ENCODE assay signal across 11 cellular contexts in genomic region chr2:134021830-134022524, GRCh38.
DNase-seq lines count a peak whose midpoint lies in the region; ATAC-seq and TF ChIP-seq lines count a peak whose summit lies in the region.
"Had no signal": no experiment of that assay in that cellular context is flagged by ENCODE, and none has a peak within 500 bp of the region (broad histone marks: within the 10 kb centered on the region; RNA-seq: fewer than 3 reads in every experiment).

No MANE protein-coding gene starts in this region.

- H3K4me1 ChIP-seq in psoas muscle = no peaks in the 10 kb centered on the region
- no peaks in the 10 kb centered on the region for H3K4me1 ChIP-seq in transverse colon
- H3K4me1 ChIP-seq in sigmoid colon = no peaks in the 10 kb centered on the region

- H3K27me3 ChIP-seq in psoas muscle (ENCODE audit: insufficient read depth in 3 of 3, low read length in 2 of 3) = peaks cover 0 to 9% (median 0%) of the 10 kb centered on the region in 3 donors
- H3K27me3 ChIP-seq in transverse colon = no peaks in the 10 kb centered on the region
- H3K27me3 ChIP-seq in sigmoid colon = peaks cover 0 to under 1% (median 0%) of the 10 kb centered on the region in 3 donors
- H3K27me3 ChIP-seq: ovary had no signal

- in situ Hi-C loops in GM13977 (cut with MboI; ENCODE audit: low pct_unique_long_range_greater_than_20kb, low sequenced_read_pairs, unreplicated experiment) (no loop called here), transverse colon (cut with MboI; ENCODE audit: low pct_ligation_motif_present in 1 of 4, low pct_unique_long_range_greater_than_20kb in 1 of 4, low sequenced_read_pairs in 3 of 4) (no loop called here)

- H3K9me3 ChIP-seq in psoas muscle (no peaks in the 10 kb centered on the region), transverse colon (no peaks in the 10 kb centered on the region), sigmoid colon (no peaks in the 10 kb centered on the region)
- H3K9me3 ChIP-seq: ovary had no signal

- ATAC-seq in GM19395 (IDR thresholded peaks at IDR 0.05; ENCODE audit: unreplicated experiment) = peak; percentile 95
- peak; percentile 95 for ATAC-seq in HG02938 (IDR thresholded peaks at IDR 0.05; ENCODE audit: unreplicated experiment)
- no peak for ATAC-seq in psoas muscle
- ATAC-seq: HCT116, T-cell had no signal

- H3K4me3 ChIP-seq in psoas muscle (no peak overlapping the region), transverse colon (no peak overlapping the region), sigmoid colon (no peak overlapping the region)
- H3K4me3 ChIP-seq: ovary had no signal

- TF ChIP-seq POLR2A in transverse colon (IDR thresholded peaks at IDR 0.05) (no peak), sigmoid colon (IDR thresholded peaks at IDR 0.05) (no peak)

- no peak for TF ChIP-seq CTCF in GM13977 (IDR thresholded peaks at IDR 0.05; ENCODE audit: extremely low read depth, insufficient read depth, missing control alignments)
- no peak for TF ChIP-seq CTCF in psoas muscle (IDR thresholded peaks at IDR 0.05)
- TF ChIP-seq CTCF in transverse colon (IDR thresholded peaks at IDR 0.05) = no peak
- no peak for TF ChIP-seq CTCF in sigmoid colon (IDR thresholded peaks at IDR 0.05)

- TF ChIP-seq EP300 in transverse colon (IDR thresholded peaks at IDR 0.05; ENCODE audit: low read depth) (no peak), sigmoid colon (IDR thresholded peaks at IDR 0.05) (no peak)

- 80 to 85% (median 84%) methylated on average over 5 of the region's 5 CpGs for WGBS in psoas muscle, 3 donors
- WGBS in transverse colon (ENCODE audit: low coverage in 1 of 2), 2 donors = 71 to 73% methylated on average over 5 of the region's 5 CpGs
- 84 to 87% methylated on average over 5 of the region's 5 CpGs for WGBS in sigmoid colon, 2 donors

- intact Hi-C loops in psoas muscle (cut with DNase I) = no loop called here
- intact Hi-C loops in transverse colon (cut with DNase I; ENCODE audit: low total_unique reads) = no loop called here
- intact Hi-C loops in sigmoid colon (cut with DNase I) = no loop called here

- DNase-seq in GM13977 (ENCODE audit: low spot score) = peak; percentile 81
- peak; percentile 71 for DNase-seq in MV-4-11 (lab: John Stamatoyannopoulos, UW)
- DNase-seq in psoas muscle = no peak
- no peak for DNase-seq in transverse colon
- no peak for DNase-seq in SW480 (ENCODE audit: low spot score)
- DNase-seq in sigmoid colon = no peak
- DNase-seq: ovary, T-cell had no signal

- no peak overlapping the region for H3K27ac ChIP-seq in psoas muscle
- H3K27ac ChIP-seq in transverse colon = no peak overlapping the region
- H3K27ac ChIP-seq in sigmoid colon = no peak overlapping the region
- H3K27ac ChIP-seq: ovary had no signal

- H3K36me3 ChIP-seq in psoas muscle (ENCODE audit: insufficient read depth in 1 of 2, low read depth in 1 of 2) (no peaks in the 10 kb centered on the region), transverse colon (no peaks in the 10 kb centered on the region), sigmoid colon (no peaks in the 10 kb centered on the region)
- H3K36me3 ChIP-seq: ovary had no signal

Comparison
In these comparisons a context has a peak if more than half of its experiments do, and no peak if none do; other contexts are left out.
1. DNase-seq: peak in GM13977 (single experiment) and MV-4-11 (single experiment); none in psoas muscle (0 of 2), transverse colon (single experiment), SW480 (single experiment) and sigmoid colon (single experiment).
2. ATAC-seq: peak in GM19395 (single experiment) and HG02938 (single experiment); none in psoas muscle (0 of 4).